In the genomic region with DNA sequence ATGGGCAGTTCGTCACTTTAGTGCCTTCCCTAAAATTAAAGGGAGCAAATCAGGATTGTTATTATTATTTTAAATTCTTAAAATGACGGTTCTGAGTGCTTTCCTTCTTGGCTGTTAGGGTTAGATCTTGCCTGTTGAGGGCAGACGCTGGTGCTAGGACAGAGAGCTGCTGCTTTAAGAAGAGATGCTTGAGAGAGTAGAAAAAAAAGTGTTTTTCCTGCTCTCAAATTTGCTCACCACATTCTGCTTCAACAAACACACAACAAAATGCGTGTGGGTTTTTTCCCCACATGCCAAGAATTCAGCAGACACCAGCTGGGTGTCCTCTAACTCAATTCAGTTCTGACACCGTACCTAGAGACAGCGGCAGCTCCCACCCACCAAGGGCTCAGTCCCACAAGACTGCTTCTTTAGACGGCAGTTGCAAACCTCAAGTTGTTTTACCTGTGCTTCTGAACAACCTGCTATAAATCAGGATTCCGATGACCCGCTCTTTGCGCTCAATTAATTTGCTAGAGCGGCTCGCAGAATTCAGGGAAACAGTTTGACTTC, we compare ENCODE assay signal across 17 cellular contexts.
A peak's percentile ranks its signal among the peaks of the same experiment; 100 is the strongest.
DNase-seq lines count a peak whose midpoint lies in the region.
"Had no signal": no experiment of that assay in that cellular context is flagged by ENCODE, and none has a peak within 500 bp of the region (broad histone marks: within the 10 kb centered on the region; RNA-seq: fewer than 3 reads in every experiment).

No MANE protein-coding gene starts in this region.

- H4K20me1 ChIP-seq in GM23248 (ENCODE audit: insufficient read depth), result no peaks in the 10 kb centered on the region
- H4K20me1 ChIP-seq: BLaER1 treated with 17β-estradiol and CSF1 and Interleukin-3, amounts not matched to agents 10 nM and 100 nM had no signal

- intact Hi-C loops in activated CD4-positive, alpha-beta T cell treated with anti-CD3 and anti-CD28 coated beads, Interleukin-2, amount 10 ng/mL, durations not matched to agents 24 days and 14 days (cut with micrococcal nuclease), result no loop called here

- POLR2A ChIA-PET in activated CD4-positive, alpha-beta T cell treated with anti-CD3 and anti-CD28 coated beads, Interleukin-2, amount 10 ng/mL, durations not matched to agents 7 days and 5 days (lab: Charles Lee), result no interaction called here

- H3K4me1 ChIP-seq in mesenchymal stem cell (ENCODE audit: control insufficient read depth, insufficient read depth, low read depth, low read length), result no peaks in the 10 kb centered on the region
- no peaks in the 10 kb centered on the region for H3K4me1 ChIP-seq in GM23248 (ENCODE audit: insufficient read depth)

- no peak overlapping the region for H3K18ac ChIP-seq in mesenchymal stem cell (ENCODE audit: low read depth in 1 of 2, low read length in 2 of 2)

- H2AFZ ChIP-seq in mesenchymal stem cell (ENCODE audit: low read depth, low read length) (no peak overlapping the region), GM23248 (no peak overlapping the region)

- H4K8ac ChIP-seq in mesenchymal stem cell (ENCODE audit: low read length), result no peak overlapping the region

- CTCF ChIA-PET in activated CD4-positive, alpha-beta T cell treated with anti-CD3 and anti-CD28 coated beads, Interleukin-2, amount 10 ng/mL, durations not matched to agents 7 days and 5 days (lab: Charles Lee), result no interaction called here

- no peak overlapping the region for H3K4me2 ChIP-seq in mesenchymal stem cell (ENCODE audit: low read length, poor library complexity, severe bottlenecking)
- no peak overlapping the region for H3K4me2 ChIP-seq in GM23248 (ENCODE audit: unreplicated experiment)

- no peak overlapping the region for H2BK5ac ChIP-seq in mesenchymal stem cell (ENCODE audit: low read depth, low read length, poor library complexity, severe bottlenecking)

- H3K27ac ChIP-seq in mesenchymal stem cell (ENCODE audit: low read length, poor library complexity, severe bottlenecking) (no peak overlapping the region), GM23248 (no peak overlapping the region)
- H3K27ac ChIP-seq: BLaER1 treated with 17β-estradiol and CSF1 and Interleukin-3, amounts not matched to agents 10 nM and 100 nM had no signal

- peaks cover 2% of the 10 kb centered on the region for H3K4me1 Mint-ChIP-seq in activated CD4-positive, alpha-beta T cell treated with anti-CD3 and anti-CD28 coated beads, Interleukin-2, amount 10 ng/mL, durations not matched to agents 24 days and 14 days
- H3K4me1 Mint-ChIP-seq in activated CD4-positive, alpha-beta T cell treated with anti-CD3 and anti-CD28 coated beads, Interleukin-2, amount 10 ng/mL, durations not matched to agents 7 days and 5 days, result peaks cover 9% of the 10 kb centered on the region

- H3K9me3 Mint-ChIP-seq in activated CD4-positive, alpha-beta T cell treated with anti-CD3 and anti-CD28 coated beads, Interleukin-2, amount 10 ng/mL, durations not matched to agents 24 days and 14 days, result no peaks in the 10 kb centered on the region
- no peaks in the 10 kb centered on the region for H3K9me3 Mint-ChIP-seq in activated CD4-positive, alpha-beta T cell treated with anti-CD3 and anti-CD28 coated beads, Interleukin-2, amount 10 ng/mL, durations not matched to agents 7 days and 5 days

- no peaks in the 10 kb centered on the region for H3K79me2 ChIP-seq in GM23248 (ENCODE audit: insufficient read depth)

- no peak overlapping the region for H3K4me3 ChIP-seq in mesenchymal stem cell (ENCODE audit: insufficient read depth in 1 of 2, low read depth in 1 of 2, low read length in 2 of 2)
- H3K4me3 ChIP-seq in GM23248, result no peak overlapping the region
- H3K4me3 ChIP-seq: BLaER1 treated with 17β-estradiol and CSF1 and Interleukin-3, amounts not matched to agents 10 nM and 100 nM had no signal

- H3K23ac ChIP-seq in mesenchymal stem cell (ENCODE audit: low read length in 2 of 2), result no peak overlapping the region

- WGBS in mesenchymal stem cell, result 90% methylated on average over 11 of the region's 12 CpGs
- WGBS in GM23248 (ENCODE audit: low coverage in 1 of 2, low lambda C conversion rate in 2 of 2, missing lambda C conversion rate in 2 of 2), 2 experiments, result 51 to 54% methylated on average over 12 of the region's 12 CpGs

- H2BK12ac ChIP-seq in mesenchymal stem cell (ENCODE audit: low read length in 2 of 2), result no peak overlapping the region

- H3K9me2 ChIP-seq in GM23248 (ENCODE audit: insufficient read depth), result no peaks in the 10 kb centered on the region

- no peak overlapping the region for H2BK120ac ChIP-seq in mesenchymal stem cell (ENCODE audit: low read depth, low read length)

- H4K91ac ChIP-seq in mesenchymal stem cell (ENCODE audit: low read length), result no peak overlapping the region

- H2AK5ac ChIP-seq in mesenchymal stem cell (ENCODE audit: low read length, severe bottlenecking), result no peak overlapping the region

- H3K27ac Mint-ChIP-seq in activated CD4-positive, alpha-beta T cell treated with anti-CD3 and anti-CD28 coated beads, Interleukin-2, amount 10 ng/mL, durations not matched to agents 24 days and 14 days, result peak overlapping the region; percentile 43
- H3K27ac Mint-ChIP-seq in activated CD4-positive, alpha-beta T cell treated with anti-CD3 and anti-CD28 coated beads, Interleukin-2, amount 10 ng/mL, durations not matched to agents 7 days and 5 days, result no peak overlapping the region

- H3K79me1 ChIP-seq in mesenchymal stem cell (replicated peaks; ENCODE audit: low read length, poor library complexity, severe bottlenecking), result no peaks in the 10 kb centered on the region

- H2BK15ac ChIP-seq in mesenchymal stem cell (ENCODE audit: low read depth, poor library complexity, severe bottlenecking), result no peak overlapping the region

- H3K9ac ChIP-seq in mesenchymal stem cell (ENCODE audit: low read length), result peak overlapping the region; percentile 40
- no peak overlapping the region for H3K9ac ChIP-seq in GM23248
- H3K9ac ChIP-seq: BLaER1 treated with 17β-estradiol and CSF1 and Interleukin-3, amounts not matched to agents 10 nM and 100 nM had no signal

- no peaks in the 10 kb centered on the region for H3K27me3 Mint-ChIP-seq in activated CD4-positive, alpha-beta T cell treated with anti-CD3 and anti-CD28 coated beads, Interleukin-2, amount 10 ng/mL, durations not matched to agents 24 days and 14 days
- H3K27me3 Mint-ChIP-seq in activated CD4-positive, alpha-beta T cell treated with anti-CD3 and anti-CD28 coated beads, Interleukin-2, amount 10 ng/mL, durations not matched to agents 7 days and 5 days, result peaks cover 10% of the 10 kb centered on the region

- H3K4ac ChIP-seq in mesenchymal stem cell (ENCODE audit: low read depth in 1 of 2, low read length in 2 of 2), result no peak overlapping the region

- no peaks in the 10 kb centered on the region for H3K36me3 Mint-ChIP-seq in activated CD4-positive, alpha-beta T cell treated with anti-CD3 and anti-CD28 coated beads, Interleukin-2, amount 10 ng/mL, durations not matched to agents 24 days and 14 days (ENCODE audit: low read depth)
- H3K36me3 Mint-ChIP-seq in activated CD4-positive, alpha-beta T cell treated with anti-CD3 and anti-CD28 coated beads, Interleukin-2, amount 10 ng/mL, durations not matched to agents 7 days and 5 days (ENCODE audit: low read depth), result no peaks in the 10 kb centered on the region

- no peaks in the 10 kb centered on the region for H3K36me3 ChIP-seq in mesenchymal stem cell (ENCODE audit: control insufficient read depth in 1 of 2, insufficient read depth in 2 of 2, low read depth in 1 of 2, low read length in 2 of 2)
- no peaks in the 10 kb centered on the region for H3K36me3 ChIP-seq in GM23248 (ENCODE audit: low read depth)
- H3K36me3 ChIP-seq: BLaER1 treated with 17β-estradiol and CSF1 and Interleukin-3, amounts not matched to agents 10 nM and 100 nM had no signal

- DNase-seq in activated CD4-positive, alpha-beta T cell treated with anti-CD3 and anti-CD28 coated beads, Interleukin-2, amount 10 ng/mL, durations not matched to agents 24 days and 14 days, result no peak
- DNase-seq in activated CD4-positive, alpha-beta T cell treated with anti-CD3 and anti-CD28 coated beads, Interleukin-2, amount 10 ng/mL, durations not matched to agents 7 days and 5 days, result no peak
- DNase-seq in NAMALWA (ENCODE audit: low spot score), result peak; percentile 50
- no peak for DNase-seq in mesenchymal stem cell
- DNase-seq in HT-29 (ENCODE audit: low spot score), result no peak
- DNase-seq in DMS53 treated with DMSO at 0.1 percent for 48 hours (lab: John Stamatoyannopoulos, UW; ENCODE audit: unreplicated experiment), result no peak
- no peak for DNase-seq in stimulated activated CD4-positive, alpha-beta T cell treated with anti-CD3 and anti-CD28 coated beads, Interleukin-1b, Interleukin-23, amount 100 ng/mL, for 48 hours
- no peak for DNase-seq in GM23248
- DNase-seq: 8988T, GF-D8, HCEC 1CT, Kasumi-1, NCI-H187, NCI-H446, NCI-H69, RPMI8226 had no signal

- in situ Hi-C loops in GM23248 (cut with MboI), result no loop called here

- H3K9me3 ChIP-seq in mesenchymal stem cell (ENCODE audit: control insufficient read depth, low read length) (no peaks in the 10 kb centered on the region), GM23248 (ENCODE audit: low read depth) (no peaks in the 10 kb centered on the region)

- H3F3A ChIP-seq in GM23248 (ENCODE audit: insufficient read depth), result no peaks in the 10 kb centered on the region

- H3K14ac ChIP-seq in mesenchymal stem cell (ENCODE audit: low read length in 2 of 2), result no peak overlapping the region

- H3K27me3 ChIP-seq in mesenchymal stem cell (ENCODE audit: control insufficient read depth in 1 of 2, insufficient read depth in 1 of 2, low read length in 2 of 2), result peaks cover 0 to 11% of the 10 kb centered on the region in 2 experiments
- no peaks in the 10 kb centered on the region for H3K27me3 ChIP-seq in GM23248 (replicated peaks; ENCODE audit: insufficient read depth)
- H3K27me3 ChIP-seq: BLaER1 treated with 17β-estradiol and CSF1 and Interleukin-3, amounts not matched to agents 10 nM and 100 nM had no signal

- no peak overlapping the region for H3K4me3 Mint-ChIP-seq in activated CD4-positive, alpha-beta T cell treated with anti-CD3 and anti-CD28 coated beads, Interleukin-2, amount 10 ng/mL, durations not matched to agents 24 days and 14 days
- H3K4me3 Mint-ChIP-seq in activated CD4-positive, alpha-beta T cell treated with anti-CD3 and anti-CD28 coated beads, Interleukin-2, amount 10 ng/mL, durations not matched to agents 7 days and 5 days, result no peak overlapping the region
